1 cellular context compared by ENCODE assay signal in the genomic region with DNA sequence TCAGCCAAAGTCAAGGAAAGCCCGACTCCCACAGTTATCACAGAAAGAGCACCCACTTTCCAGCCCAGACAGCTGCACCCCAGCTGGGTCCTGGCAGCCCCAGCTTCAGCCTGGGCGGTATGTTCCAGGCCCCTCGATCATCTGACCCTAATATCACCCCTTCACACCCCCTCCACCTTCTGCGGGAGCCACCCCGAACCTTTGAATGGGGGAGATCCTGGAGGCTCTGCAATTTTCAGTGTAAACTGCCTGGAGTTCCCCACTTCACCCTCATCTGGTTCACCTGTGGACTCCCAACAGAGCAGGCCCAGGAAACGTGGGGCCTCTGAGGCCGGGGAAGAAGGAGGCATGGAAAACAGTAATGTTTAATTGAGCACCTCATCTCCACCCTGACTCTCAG.
TF ChIP-seq lines count a peak whose summit lies in the region.

No MANE protein-coding gene starts in this region.

TF ChIP-seq in WTC11, 78 proteins besides CTCF, POLR2A, EP300 and RAD21 (continued from another document):
- TF ChIP-seq, protein P1, sequence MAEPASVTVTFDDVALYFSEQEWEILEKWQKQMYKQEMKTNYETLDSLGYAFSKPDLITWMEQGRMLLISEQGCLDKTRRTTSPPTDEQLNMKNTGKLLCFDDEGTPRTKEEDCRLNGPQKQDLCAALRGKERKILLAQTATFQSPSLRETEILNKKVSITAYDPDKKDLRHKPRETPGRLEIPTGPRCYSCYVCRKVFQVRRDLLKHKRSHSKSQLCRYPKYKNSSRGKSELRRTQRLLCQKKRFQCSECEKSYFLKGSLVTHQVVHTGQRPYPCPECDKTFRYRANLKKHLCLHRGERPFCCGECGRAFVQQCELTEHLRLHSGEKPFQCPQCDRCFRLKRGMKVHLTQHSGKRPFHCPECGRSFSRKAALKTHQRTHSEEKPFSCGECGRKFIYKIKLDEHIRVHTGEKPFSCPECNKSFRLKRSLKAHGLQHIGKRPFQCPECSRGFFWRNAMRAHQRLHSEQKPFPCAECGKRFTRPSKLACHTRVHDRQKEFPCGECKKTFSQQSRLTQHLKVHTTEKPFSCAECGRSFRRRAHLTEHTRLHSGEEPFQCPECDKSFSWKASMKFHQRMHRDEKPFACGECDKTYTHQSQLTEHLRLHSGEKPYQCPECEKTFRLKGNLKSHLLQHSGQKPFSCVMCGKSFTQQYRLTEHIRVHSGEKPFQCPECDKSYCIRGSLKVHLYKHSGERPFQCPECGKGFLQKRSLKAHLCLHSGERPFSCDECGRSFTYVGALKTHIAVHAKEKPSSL (CRISPR knock-in tag; conservative IDR thresholded peaks at IDR 0.05), result no peak
- TF ChIP-seq, protein P2, sequence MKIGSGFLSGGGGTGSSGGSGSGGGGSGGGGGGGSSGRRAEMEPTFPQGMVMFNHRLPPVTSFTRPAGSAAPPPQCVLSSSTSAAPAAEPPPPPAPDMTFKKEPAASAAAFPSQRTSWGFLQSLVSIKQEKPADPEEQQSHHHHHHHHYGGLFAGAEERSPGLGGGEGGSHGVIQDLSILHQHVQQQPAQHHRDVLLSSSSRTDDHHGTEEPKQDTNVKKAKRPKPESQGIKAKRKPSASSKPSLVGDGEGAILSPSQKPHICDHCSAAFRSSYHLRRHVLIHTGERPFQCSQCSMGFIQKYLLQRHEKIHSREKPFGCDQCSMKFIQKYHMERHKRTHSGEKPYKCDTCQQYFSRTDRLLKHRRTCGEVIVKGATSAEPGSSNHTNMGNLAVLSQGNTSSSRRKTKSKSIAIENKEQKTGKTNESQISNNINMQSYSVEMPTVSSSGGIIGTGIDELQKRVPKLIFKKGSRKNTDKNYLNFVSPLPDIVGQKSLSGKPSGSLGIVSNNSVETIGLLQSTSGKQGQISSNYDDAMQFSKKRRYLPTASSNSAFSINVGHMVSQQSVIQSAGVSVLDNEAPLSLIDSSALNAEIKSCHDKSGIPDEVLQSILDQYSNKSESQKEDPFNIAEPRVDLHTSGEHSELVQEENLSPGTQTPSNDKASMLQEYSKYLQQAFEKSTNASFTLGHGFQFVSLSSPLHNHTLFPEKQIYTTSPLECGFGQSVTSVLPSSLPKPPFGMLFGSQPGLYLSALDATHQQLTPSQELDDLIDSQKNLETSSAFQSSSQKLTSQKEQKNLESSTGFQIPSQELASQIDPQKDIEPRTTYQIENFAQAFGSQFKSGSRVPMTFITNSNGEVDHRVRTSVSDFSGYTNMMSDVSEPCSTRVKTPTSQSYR (CRISPR knock-in tag; IDR thresholded peaks at IDR 0.05), result no peak
- TF ChIP-seq, protein P3, sequence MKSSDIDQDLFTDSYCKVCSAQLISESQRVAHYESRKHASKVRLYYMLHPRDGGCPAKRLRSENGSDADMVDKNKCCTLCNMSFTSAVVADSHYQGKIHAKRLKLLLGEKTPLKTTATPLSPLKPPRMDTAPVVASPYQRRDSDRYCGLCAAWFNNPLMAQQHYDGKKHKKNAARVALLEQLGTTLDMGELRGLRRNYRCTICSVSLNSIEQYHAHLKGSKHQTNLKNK (CRISPR knock-in tag; IDR thresholded peaks at IDR 0.05), result no peak
- no peak for TF ChIP-seq HMGA2 (CRISPR knock-in tag; IDR thresholded peaks at IDR 0.05)
